In the genomic region with DNA sequence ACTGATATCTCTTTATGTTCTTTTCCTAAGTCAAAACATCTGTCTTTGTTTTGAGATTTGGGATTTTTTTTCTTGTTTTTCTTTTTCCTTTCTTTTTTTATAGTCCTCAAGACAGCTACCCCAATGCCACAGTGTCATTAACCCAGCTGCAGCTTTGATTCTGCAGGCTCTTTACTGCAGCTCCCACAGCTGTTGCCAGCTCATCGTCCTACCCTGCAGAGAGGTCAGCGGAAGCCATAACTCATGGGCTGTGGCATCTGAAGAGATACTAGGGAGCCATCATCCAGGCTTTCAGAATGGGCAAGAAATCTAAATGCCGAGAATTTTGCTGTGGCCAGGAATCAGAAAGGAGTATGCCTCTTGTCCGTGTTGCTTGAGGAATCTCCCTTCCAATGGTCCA, we compare ENCODE assay signal across 17 cellular contexts. TPM values are rescaled to one million over a fixed set of nuclear protein-coding genes. Genes with fewer than 3 reads are reported as not detected.
"Had no signal": no experiment of that assay in that cellular context is flagged by ENCODE, and none has a peak within 500 bp of the region (broad histone marks: within the 10 kb centered on the region; RNA-seq: fewer than 3 reads in every experiment).

No MANE protein-coding gene starts in this region.

- H3K27me3 ChIP-seq: left lung, upper lobe of left lung had no signal

- H3K27ac Mint-ChIP-seq: activated CD8-positive, alpha-beta T cell treated with anti-CD3 and anti-CD28 coated beads for 36 hours; activated naive CD8-positive, alpha-beta T cell treated with anti-CD3 and anti-CD28 coated beads for 36 hours; activated T-cell treated with anti-CD3 and anti-CD28 coated beads, Interleukin-2, amount 50 U/mL, for 72 hours had no signal

- H3K4me1 ChIP-seq: esophagus muscularis mucosa, left lung, spleen, upper lobe of left lung had no signal

- ATAC-seq: activated CD8-positive, alpha-beta T cell treated with anti-CD3 and anti-CD28 coated beads for 36 hours; activated T-cell treated with anti-CD3 and anti-CD28 coated beads, Interleukin-2, amount 50 U/mL, for 72 hours; left lung had no signal

- H3K9me3 ChIP-seq: esophagus muscularis mucosa, left lung, spleen, upper lobe of left lung had no signal

- H3K36me3 ChIP-seq: esophagus muscularis mucosa, left lung, spleen, upper lobe of left lung had no signal

- H3K27ac ChIP-seq: dorsolateral prefrontal cortex, esophagus muscularis mucosa, left lung, spleen, upper lobe of left lung had no signal

- DNase-seq: activated CD4-positive, alpha-beta T cell treated with anti-CD3 and anti-CD28 coated beads for 1 hour; activated CD8-positive, alpha-beta memory T cell treated with anti-CD3 and anti-CD28 coated beads, Interleukin-2, amount 50 U/mL, for 4 hours; activated CD8-positive, alpha-beta T cell treated with anti-CD3 and anti-CD28 coated beads for 36 hours; activated gamma-delta T cell treated with Interleukin-2 at 50 U/mL for 16 hours; activated naive CD8-positive, alpha-beta T cell treated with anti-CD3 and anti-CD28 coated beads for 36 hours; activated T-cell treated with anti-CD3 and anti-CD28 coated beads, Interleukin-2, amount 50 U/mL, for 72 hours; aorta; dorsolateral prefrontal cortex; foreskin melanocyte; head of caudate nucleus; left lung; posterior cingulate gyrus; spleen; stimulated activated CD4-positive, alpha-beta T cell treated with anti-CD3 and anti-CD28 coated beads, Interleukin-2, amount 100 ng/mL, for 24 hours; stimulated activated naive CD4-positive, alpha-beta T cell; upper lobe of left lung had no signal

- H3K4me3 Mint-ChIP-seq: activated CD8-positive, alpha-beta T cell treated with anti-CD3 and anti-CD28 coated beads for 36 hours; activated naive CD8-positive, alpha-beta T cell treated with anti-CD3 and anti-CD28 coated beads for 36 hours; activated T-cell treated with anti-CD3 and anti-CD28 coated beads, Interleukin-2, amount 50 U/mL, for 72 hours had no signal

- H3K4me3 ChIP-seq: dorsolateral prefrontal cortex, esophagus muscularis mucosa, left lung, spleen, upper lobe of left lung had no signal

- H3K36me3 Mint-ChIP-seq: activated naive CD8-positive, alpha-beta T cell treated with anti-CD3 and anti-CD28 coated beads for 36 hours had no signal

- H3K4me1 Mint-ChIP-seq: activated naive CD8-positive, alpha-beta T cell treated with anti-CD3 and anti-CD28 coated beads for 36 hours had no signal

- H3K9me3 Mint-ChIP-seq: activated CD8-positive, alpha-beta T cell treated with anti-CD3 and anti-CD28 coated beads for 36 hours had no signal

RNA-seq across cellular contexts. Expression of a gene that starts 44.3 kb away (rescaled TPM):
- total RNA-seq: activated CD8-positive, alpha-beta T cell treated with anti-CD3 and anti-CD28 coated beads for 36 hours; activated naive CD8-positive, alpha-beta T cell treated with anti-CD3 and anti-CD28 coated beads for 36 hours; activated T-cell treated with anti-CD3 and anti-CD28 coated beads, Interleukin-2, amount 50 U/mL, for 72 hours; aorta; esophagus muscularis mucosa; spleen had no signal
